ENCODE assay signal across 1 cellular context in the genomic region with DNA sequence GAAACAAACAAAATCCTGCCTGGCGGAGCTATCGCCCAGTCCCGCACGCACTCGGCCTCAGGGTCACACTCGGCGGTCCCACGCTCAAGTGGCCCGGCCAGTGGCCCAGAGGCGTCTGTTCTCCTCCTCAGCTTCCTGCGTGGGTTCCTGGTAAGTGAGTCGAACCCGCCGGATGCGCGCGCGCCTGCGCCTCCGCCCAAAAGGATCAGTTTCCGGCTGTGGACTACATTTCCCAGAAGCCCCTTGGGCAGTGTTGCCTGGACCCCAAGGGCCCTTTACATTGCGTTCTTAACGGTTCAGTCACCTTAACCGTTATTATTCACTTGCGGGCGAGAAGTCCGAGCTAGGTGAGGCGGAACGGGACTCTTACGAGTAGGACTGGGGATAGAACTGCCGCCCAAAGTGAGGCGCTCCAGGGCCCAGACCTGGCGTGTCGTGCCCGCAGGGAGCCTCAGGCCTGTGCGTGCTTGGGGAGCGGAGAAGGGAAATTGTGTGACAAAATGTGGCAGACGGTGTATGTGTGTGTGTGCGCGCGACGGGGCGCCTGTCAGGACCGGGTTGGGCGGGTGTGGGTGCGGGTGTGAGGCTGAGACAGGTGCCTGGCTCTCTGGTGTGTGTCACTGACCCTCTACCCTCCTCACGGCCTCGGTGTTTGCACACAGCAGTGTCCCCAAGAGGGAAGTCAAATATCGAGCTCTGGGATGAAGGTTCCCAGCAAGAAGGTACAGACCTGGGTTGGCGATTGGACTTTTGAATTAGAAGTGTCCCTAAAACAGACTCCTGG.
TF ChIP-seq lines count a peak whose summit lies in the region.

A gene (plus strand): TSS at position 250 of the 784 bp plus-strand sequence. CDS start 1,267 bp downstream, outside the sequence.

TF ChIP-seq in HCT116, 20 proteins besides CTCF, POLR2A, EP300 and RAD21:
- TF ChIP-seq, protein P1, sequence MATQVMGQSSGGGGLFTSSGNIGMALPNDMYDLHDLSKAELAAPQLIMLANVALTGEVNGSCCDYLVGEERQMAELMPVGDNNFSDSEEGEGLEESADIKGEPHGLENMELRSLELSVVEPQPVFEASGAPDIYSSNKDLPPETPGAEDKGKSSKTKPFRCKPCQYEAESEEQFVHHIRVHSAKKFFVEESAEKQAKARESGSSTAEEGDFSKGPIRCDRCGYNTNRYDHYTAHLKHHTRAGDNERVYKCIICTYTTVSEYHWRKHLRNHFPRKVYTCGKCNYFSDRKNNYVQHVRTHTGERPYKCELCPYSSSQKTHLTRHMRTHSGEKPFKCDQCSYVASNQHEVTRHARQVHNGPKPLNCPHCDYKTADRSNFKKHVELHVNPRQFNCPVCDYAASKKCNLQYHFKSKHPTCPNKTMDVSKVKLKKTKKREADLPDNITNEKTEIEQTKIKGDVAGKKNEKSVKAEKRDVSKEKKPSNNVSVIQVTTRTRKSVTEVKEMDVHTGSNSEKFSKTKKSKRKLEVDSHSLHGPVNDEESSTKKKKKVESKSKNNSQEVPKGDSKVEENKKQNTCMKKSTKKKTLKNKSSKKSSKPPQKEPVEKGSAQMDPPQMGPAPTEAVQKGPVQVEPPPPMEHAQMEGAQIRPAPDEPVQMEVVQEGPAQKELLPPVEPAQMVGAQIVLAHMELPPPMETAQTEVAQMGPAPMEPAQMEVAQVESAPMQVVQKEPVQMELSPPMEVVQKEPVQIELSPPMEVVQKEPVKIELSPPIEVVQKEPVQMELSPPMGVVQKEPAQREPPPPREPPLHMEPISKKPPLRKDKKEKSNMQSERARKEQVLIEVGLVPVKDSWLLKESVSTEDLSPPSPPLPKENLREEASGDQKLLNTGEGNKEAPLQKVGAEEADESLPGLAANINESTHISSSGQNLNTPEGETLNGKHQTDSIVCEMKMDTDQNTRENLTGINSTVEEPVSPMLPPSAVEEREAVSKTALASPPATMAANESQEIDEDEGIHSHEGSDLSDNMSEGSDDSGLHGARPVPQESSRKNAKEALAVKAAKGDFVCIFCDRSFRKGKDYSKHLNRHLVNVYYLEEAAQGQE (IDR thresholded peaks at IDR 0.05; ENCODE audit: low read depth) = no peak
- no peak for TF ChIP-seq CBX3 (IDR thresholded peaks at IDR 0.05; ENCODE audit: low read depth)
- TF ChIP-seq, protein P2, sequence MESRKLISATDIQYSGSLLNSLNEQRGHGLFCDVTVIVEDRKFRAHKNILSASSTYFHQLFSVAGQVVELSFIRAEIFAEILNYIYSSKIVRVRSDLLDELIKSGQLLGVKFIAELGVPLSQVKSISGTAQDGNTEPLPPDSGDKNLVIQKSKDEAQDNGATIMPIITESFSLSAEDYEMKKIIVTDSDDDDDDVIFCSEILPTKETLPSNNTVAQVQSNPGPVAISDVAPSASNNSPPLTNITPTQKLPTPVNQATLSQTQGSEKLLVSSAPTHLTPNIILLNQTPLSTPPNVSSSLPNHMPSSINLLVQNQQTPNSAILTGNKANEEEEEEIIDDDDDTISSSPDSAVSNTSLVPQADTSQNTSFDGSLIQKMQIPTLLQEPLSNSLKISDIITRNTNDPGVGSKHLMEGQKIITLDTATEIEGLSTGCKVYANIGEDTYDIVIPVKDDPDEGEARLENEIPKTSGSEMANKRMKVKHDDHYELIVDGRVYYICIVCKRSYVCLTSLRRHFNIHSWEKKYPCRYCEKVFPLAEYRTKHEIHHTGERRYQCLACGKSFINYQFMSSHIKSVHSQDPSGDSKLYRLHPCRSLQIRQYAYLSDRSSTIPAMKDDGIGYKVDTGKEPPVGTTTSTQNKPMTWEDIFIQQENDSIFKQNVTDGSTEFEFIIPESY (IDR thresholded peaks at IDR 0.05; ENCODE audit: extremely low read depth, insufficient replicate concordance, low read length) = no peak
- TF ChIP-seq TCF7L2 (IDR thresholded peaks at IDR 0.05; ENCODE audit: borderline replicate concordance, extremely low read depth, insufficient read depth, insufficient read length) = no peak
- TF ChIP-seq EGR1 (IDR thresholded peaks at IDR 0.05; ENCODE audit: low read depth) = peak; percentile 57; the same call in 1 of the 2 replicates
- TF ChIP-seq SP1 (IDR thresholded peaks at IDR 0.05; ENCODE audit: low read depth) = no peak; the same call in 1 of the 2 replicates
- peak; percentile 99 for TF ChIP-seq POLR2AphosphoS5 (IDR thresholded peaks at IDR 0.05; ENCODE audit: low read depth, low read length)
- TF ChIP-seq, protein P3, sequence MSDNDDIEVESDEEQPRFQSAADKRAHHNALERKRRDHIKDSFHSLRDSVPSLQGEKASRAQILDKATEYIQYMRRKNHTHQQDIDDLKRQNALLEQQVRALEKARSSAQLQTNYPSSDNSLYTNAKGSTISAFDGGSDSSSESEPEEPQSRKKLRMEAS (IDR thresholded peaks at IDR 0.05) = peak; percentile 3
- TF ChIP-seq ELF1 (IDR thresholded peaks at IDR 0.05; ENCODE audit: borderline replicate concordance, low read depth) = peak; percentile 65
- no peak for TF ChIP-seq ZNF274 (IDR thresholded peaks at IDR 0.05; ENCODE audit: low read depth, low read length)
- no peak for TF ChIP-seq YY1 (IDR thresholded peaks at IDR 0.05; ENCODE audit: extremely low read depth, insufficient replicate concordance, low read depth, low read length)
- TF ChIP-seq FOSL1 (IDR thresholded peaks at IDR 0.05; ENCODE audit: low read depth) = no peak
- no peak for TF ChIP-seq EZH2phosphoT487 (IDR thresholded peaks at IDR 0.05; ENCODE audit: borderline replicate concordance)
- TF ChIP-seq, protein P4, sequence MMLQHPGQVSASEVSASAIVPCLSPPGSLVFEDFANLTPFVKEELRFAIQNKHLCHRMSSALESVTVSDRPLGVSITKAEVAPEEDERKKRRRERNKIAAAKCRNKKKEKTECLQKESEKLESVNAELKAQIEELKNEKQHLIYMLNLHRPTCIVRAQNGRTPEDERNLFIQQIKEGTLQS (IDR thresholded peaks at IDR 0.05) = no peak
- TF ChIP-seq SIN3A (IDR thresholded peaks at IDR 0.05; ENCODE audit: low read depth) = peak; percentile 89
- TF ChIP-seq SRF (IDR thresholded peaks at IDR 0.05; ENCODE audit: low read depth) = no peak
- peak; percentile 66 for TF ChIP-seq ZFX (IDR thresholded peaks at IDR 0.05)
- TF ChIP-seq JUND (IDR thresholded peaks at IDR 0.05) = no peak
- TF ChIP-seq EZH2 (IDR thresholded peaks at IDR 0.05) = no peak
- no peak for TF ChIP-seq CEBPB (IDR thresholded peaks at IDR 0.05; ENCODE audit: low read depth)
